In genomic region chr6:84263557-84263956, GRCh38 we compare ENCODE assay signal across 22 cellular contexts. TPM values are rescaled to one million over a fixed set of nuclear protein-coding genes. Genes with fewer than 3 reads are reported as not detected.
DNase-seq lines count a peak whose midpoint lies in the region; ATAC-seq, FAIRE-seq and TF ChIP-seq lines count a peak whose summit lies in the region.
"Had no signal": no experiment of that assay in that cellular context is flagged by ENCODE, and none has a peak within 500 bp of the region (broad histone marks: within the 10 kb centered on the region; RNA-seq: fewer than 3 reads in every experiment).

No MANE protein-coding gene starts in this region.

- H3K4me3 Mint-ChIP-seq in glutamatergic neuron (ENCODE audit: unreplicated experiment), result no peak overlapping the region
- H3K4me3 Mint-ChIP-seq: CD4-positive, alpha-beta T cell; central memory CD8-positive, alpha-beta T cell; stimulated activated naive CD8-positive, alpha-beta T cell treated with anti-CD3 and anti-CD28 coated beads, Interleukin-15, Interleukin-2, amounts not matched to agents 100 ng/mL and 50 ng/mL, for 24 hours had no signal

- TF ChIP-seq CTCF in brain microvascular endothelial cell (IDR thresholded peaks at IDR 0.05; ENCODE audit: low read depth, low read length, missing control alignments) (no peak), glutamatergic neuron (IDR thresholded peaks at IDR 0.05; ENCODE audit: partially characterized antibody, unreplicated experiment) (no peak), retinal pigment epithelial cell (conservative IDR thresholded peaks at IDR 0.05; ENCODE audit: low read depth, low read length) (no peak)

- H3K27ac Mint-ChIP-seq in glutamatergic neuron (ENCODE audit: unreplicated experiment), result peak overlapping the region; percentile 25
- H3K27ac Mint-ChIP-seq: CD4-positive, alpha-beta T cell; stimulated activated naive CD8-positive, alpha-beta T cell treated with anti-CD3 and anti-CD28 coated beads, Interleukin-15, Interleukin-2, amounts not matched to agents 100 ng/mL and 50 ng/mL, for 24 hours had no signal

- no peaks in the 10 kb centered on the region for H3K36me3 ChIP-seq in brain microvascular endothelial cell (replicated peaks)
- no peaks in the 10 kb centered on the region for H3K36me3 ChIP-seq in MG63
- H3K36me3 ChIP-seq: gastrocnemius medialis, tibial artery had no signal

- H3K9me3 Mint-ChIP-seq in glutamatergic neuron (ENCODE audit: unreplicated experiment), result no peaks in the 10 kb centered on the region
- H3K9me3 Mint-ChIP-seq: CD4-positive, alpha-beta T cell; central memory CD8-positive, alpha-beta T cell; stimulated activated naive CD8-positive, alpha-beta T cell treated with anti-CD3 and anti-CD28 coated beads, Interleukin-15, Interleukin-2, amounts not matched to agents 100 ng/mL and 50 ng/mL, for 24 hours had no signal

- H3K27ac ChIP-seq in brain microvascular endothelial cell, result no peak overlapping the region
- H3K27ac ChIP-seq: epithelial cell of prostate, gastrocnemius medialis, HL-60 had no signal

- DNase-seq in HTR-8/SVneo (ENCODE audit: insufficient read length, low spot score), result peak; percentile 5
- DNase-seq in brain microvascular endothelial cell, result peak; percentile 45
- no peak for DNase-seq in glutamatergic neuron
- DNase-seq in retinal pigment epithelial cell (ENCODE audit: low read depth), result peak; percentile 8
- DNase-seq in MG63, result no peak
- DNase-seq in SHP77 treated with DMSO at 0.1 percent for 48 hours (lab: John Stamatoyannopoulos, UW), result no peak
- DNase-seq: activated naive CD4-positive, alpha-beta T cell treated with anti-CD3 and anti-CD28 coated beads, Interleukin-2, amount 50 U/mL, for 16 hours; anterior cingulate cortex; CD4-positive, alpha-beta T cell; gastrocnemius medialis; hypothalamus; IMR-90; NCI-H187; occipital lobe; stimulated activated CD4-positive, alpha-beta T cell treated with anti-CD3 and anti-CD28 coated beads, Interleukin-4, amount 100 ng/mL, for 24 hours; tibial artery had no signal

- H3K4me3 ChIP-seq in brain microvascular endothelial cell (ENCODE audit: low read depth, low read length), result no peak overlapping the region
- H3K4me3 ChIP-seq in retinal pigment epithelial cell (ENCODE audit: low read length), result no peak overlapping the region
- no peak overlapping the region for H3K4me3 ChIP-seq in MG63
- H3K4me3 ChIP-seq: gastrocnemius medialis, GM12878, tibial artery had no signal

- H3K27me3 Mint-ChIP-seq in glutamatergic neuron (ENCODE audit: unreplicated experiment), result no peaks in the 10 kb centered on the region

- no peaks in the 10 kb centered on the region for H3K9me3 ChIP-seq in MG63
- H3K9me3 ChIP-seq: gastrocnemius medialis, tibial artery had no signal

- no peak for ATAC-seq in HG02852 (IDR thresholded peaks at IDR 0.05; ENCODE audit: unreplicated experiment)
- ATAC-seq: gastrocnemius medialis, GM12878 had no signal

- in situ Hi-C loops in brain microvascular endothelial cell (cut with HindIII; ENCODE audit: low pct_ligation_motif_present, low sequenced_read_pairs), result no loop called here

- H3K4me1 Mint-ChIP-seq in glutamatergic neuron (ENCODE audit: low read depth, unreplicated experiment), result peaks cover 15% of the 10 kb centered on the region
- H3K4me1 Mint-ChIP-seq: central memory CD8-positive, alpha-beta T cell had no signal

- H3K36me3 Mint-ChIP-seq in glutamatergic neuron (ENCODE audit: unreplicated experiment), result no peaks in the 10 kb centered on the region

- H3K27me3 ChIP-seq in brain microvascular endothelial cell (replicated peaks), result no peaks in the 10 kb centered on the region
- no peaks in the 10 kb centered on the region for H3K27me3 ChIP-seq in MG63
- H3K27me3 ChIP-seq: gastrocnemius medialis, tibial artery had no signal

- FAIRE-seq in HTR-8/SVneo (lab: Jason Lieb, UNC), result no peak
- FAIRE-seq: GM12878 had no signal

RNA-seq across cellular contexts. Expression of gene CEP162, which starts 36.1 kb away (rescaled TPM):
- total RNA-seq in glutamatergic neuron (ENCODE audit: unreplicated experiment), result 15.7 TPM
- 3.9 and 4.2 TPM in 2 replicates for total RNA-seq in MG63 (2014; rRNA removed; shearing (Covaris generic); ENCODE audit: low replicate concordance)

Comparison
In these comparisons a context has a peak if more than half of its experiments do, and no peak if none do; other contexts are left out.
1. DNase-seq: peak in HTR-8/SVneo (single experiment), brain microvascular endothelial cell (single experiment) and retinal pigment epithelial cell (single experiment); none in glutamatergic neuron (single experiment), MG63 (single experiment) and SHP77 treated with DMSO at 0.1 percent for 48 hours (single experiment).